Comparison of ENCODE assay signal across 2 cellular contexts in the genomic region with DNA sequence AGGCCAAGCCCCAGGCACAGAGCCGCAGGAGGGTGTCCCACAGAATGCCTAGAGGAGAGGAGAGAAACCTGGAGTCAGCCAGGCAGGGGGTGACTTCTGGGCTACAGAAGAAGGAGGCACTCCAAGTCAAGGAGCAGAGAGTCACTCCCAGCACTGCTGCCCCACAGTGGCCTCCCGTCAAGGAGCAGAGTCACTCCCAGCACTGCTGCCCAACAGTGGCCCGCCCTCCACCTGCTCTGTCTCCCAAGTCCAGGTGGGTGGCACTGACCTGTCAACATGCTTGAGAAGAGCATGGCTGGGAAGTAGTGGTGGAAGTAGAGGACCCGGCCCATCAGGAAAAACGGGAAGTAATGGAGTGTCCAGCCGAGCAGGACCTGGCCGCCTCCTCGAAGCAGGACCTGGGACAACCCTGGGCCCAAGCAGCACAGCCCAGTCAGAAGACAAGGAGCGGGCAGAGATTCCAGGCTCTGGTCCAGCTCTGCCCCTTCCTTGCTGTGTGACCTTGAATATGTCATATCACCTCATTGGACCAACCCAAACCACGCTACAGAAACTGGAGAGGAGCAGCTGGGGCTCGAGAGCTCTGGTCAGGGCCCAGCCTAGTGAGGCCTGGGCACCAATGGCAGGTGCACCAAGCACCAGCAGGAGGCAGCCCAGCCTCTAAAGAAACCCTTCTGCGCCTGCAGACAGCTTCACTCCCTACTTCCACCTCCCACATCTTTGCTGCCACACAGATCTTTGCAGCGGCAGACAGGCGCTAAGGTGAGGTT.
TF ChIP-seq lines count a peak whose summit lies in the region.

No MANE protein-coding gene starts in this region.

TF ChIP-seq in HepG2, 621 proteins besides CTCF, POLR2A, EP300 and RAD21:
- TF ChIP-seq ZFP37 (CRISPR knock-in tag; IDR thresholded peaks at IDR 0.05; ENCODE audit: borderline replicate concordance) (no peak), HOXA9 (CRISPR knock-in tag; IDR thresholded peaks at IDR 0.05; ENCODE audit: borderline replicate concordance) (no peak), CCDC6 (CRISPR knock-in tag; IDR thresholded peaks at IDR 0.05) (no peak), ADNP (CRISPR knock-in tag; IDR thresholded peaks at IDR 0.05) (no peak), ZNF747 (CRISPR knock-in tag; IDR thresholded peaks at IDR 0.05; ENCODE audit: borderline replicate concordance) (no peak), TBX2 (CRISPR knock-in tag; IDR thresholded peaks at IDR 0.05; ENCODE audit: borderline replicate concordance) (no peak), SAFB2 (CRISPR knock-in tag; IDR thresholded peaks at IDR 0.05; ENCODE audit: borderline replicate concordance, low read depth) (no peak), MTA1 (CRISPR knock-in tag; IDR thresholded peaks at IDR 0.05; ENCODE audit: borderline replicate concordance) (no peak), ZNF589 (CRISPR knock-in tag; conservative IDR thresholded peaks at IDR 0.05) (no peak), XBP1 (CRISPR knock-in tag; IDR thresholded peaks at IDR 0.05) (no peak), YEATS2 (CRISPR knock-in tag; IDR thresholded peaks at IDR 0.05; ENCODE audit: borderline replicate concordance) (no peak), SP4 (CRISPR knock-in tag; IDR thresholded peaks at IDR 0.05) (no peak)

TF ChIP-seq in WTC11, 78 proteins besides CTCF, POLR2A, EP300 and RAD21:
- TF ChIP-seq PRDM15 (CRISPR knock-in tag; IDR thresholded peaks at IDR 0.05) (peak; percentile 40; the same call in 1 of the 2 replicates), MYBL2 (CRISPR knock-in tag; IDR thresholded peaks at IDR 0.05) (no peak), ZNF219 (CRISPR knock-in tag; IDR thresholded peaks at IDR 0.05; ENCODE audit: borderline replicate concordance) (no peak), NFYB (CRISPR knock-in tag; conservative IDR thresholded peaks at IDR 0.05; ENCODE audit: low read depth) (no peak), PREB (CRISPR knock-in tag; IDR thresholded peaks at IDR 0.05; ENCODE audit: borderline replicate concordance) (no peak)
- TF ChIP-seq, protein P1, sequence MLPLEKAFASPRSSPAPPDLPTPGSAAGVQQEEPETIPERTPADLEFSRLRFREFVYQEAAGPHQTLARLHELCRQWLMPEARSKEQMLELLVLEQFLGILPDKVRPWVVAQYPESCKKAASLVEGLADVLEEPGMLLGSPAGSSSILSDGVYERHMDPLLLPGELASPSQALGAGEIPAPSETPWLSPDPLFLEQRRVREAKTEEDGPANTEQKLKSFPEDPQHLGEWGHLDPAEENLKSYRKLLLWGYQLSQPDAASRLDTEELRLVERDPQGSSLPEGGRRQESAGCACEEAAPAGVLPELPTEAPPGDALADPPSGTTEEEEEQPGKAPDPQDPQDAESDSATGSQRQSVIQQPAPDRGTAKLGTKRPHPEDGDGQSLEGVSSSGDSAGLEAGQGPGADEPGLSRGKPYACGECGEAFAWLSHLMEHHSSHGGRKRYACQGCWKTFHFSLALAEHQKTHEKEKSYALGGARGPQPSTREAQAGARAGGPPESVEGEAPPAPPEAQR (CRISPR knock-in tag; IDR thresholded peaks at IDR 0.05) = no peak
- TF ChIP-seq, protein P2, sequence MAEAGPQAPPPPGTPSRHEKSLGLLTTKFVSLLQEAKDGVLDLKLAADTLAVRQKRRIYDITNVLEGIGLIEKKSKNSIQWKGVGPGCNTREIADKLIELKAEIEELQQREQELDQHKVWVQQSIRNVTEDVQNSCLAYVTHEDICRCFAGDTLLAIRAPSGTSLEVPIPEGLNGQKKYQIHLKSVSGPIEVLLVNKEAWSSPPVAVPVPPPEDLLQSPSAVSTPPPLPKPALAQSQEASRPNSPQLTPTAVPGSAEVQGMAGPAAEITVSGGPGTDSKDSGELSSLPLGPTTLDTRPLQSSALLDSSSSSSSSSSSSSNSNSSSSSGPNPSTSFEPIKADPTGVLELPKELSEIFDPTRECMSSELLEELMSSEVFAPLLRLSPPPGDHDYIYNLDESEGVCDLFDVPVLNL (CRISPR knock-in tag; IDR thresholded peaks at IDR 0.05; ENCODE audit: borderline replicate concordance, low read depth) = no peak
